1 cellular context compared by ENCODE assay signal in genomic region chr19:13951043-13951442, GRCh38.
TF ChIP-seq lines count a peak whose summit lies in the region.

No MANE protein-coding gene starts in this region.

TF ChIP-seq in K562, 482 proteins besides CTCF, POLR2A, EP300 and RAD21:
- TF ChIP-seq GTF2B (IDR thresholded peaks at IDR 0.05; ENCODE audit: extremely low read depth, insufficient read length) (no peak), RBM25 (IDR thresholded peaks at IDR 0.05; ENCODE audit: low read depth, low read length, severe bottlenecking) (peak; percentile 36), RBM22 (IDR thresholded peaks at IDR 0.05; ENCODE audit: low read depth, low read length, poor library complexity, severe bottlenecking) (no peak), MTA1 (IDR thresholded peaks at IDR 0.05; ENCODE audit: borderline replicate concordance) (no peak), NR2C2 (CRISPR knock-in tag; IDR thresholded peaks at IDR 0.05) (no peak), NR2C2 (tag; IDR thresholded peaks at IDR 0.05) (no peak), ZFX (CRISPR knock-in tag; IDR thresholded peaks at IDR 0.05) (no peak), MBD2 (IDR thresholded peaks at IDR 0.05; ENCODE audit: borderline replicate concordance, low read depth) (no peak), ZNF263 (CRISPR knock-in tag; IDR thresholded peaks at IDR 0.05; ENCODE audit: borderline replicate concordance) (no peak), HDAC1 (IDR thresholded peaks at IDR 0.05) (no peak), ETV5 (CRISPR knock-in tag; IDR thresholded peaks at IDR 0.05; ENCODE audit: low read depth) (no peak), HNRNPUL1 (IDR thresholded peaks at IDR 0.05; ENCODE audit: low read length) (no peak), ZFP1 (CRISPR knock-in tag; IDR thresholded peaks at IDR 0.05) (no peak), TAF7 (tag; IDR thresholded peaks at IDR 0.05) (no peak), ZNF121 (CRISPR knock-in tag; conservative IDR thresholded peaks at IDR 0.05) (peak; percentile 79), ZBTB8A (IDR thresholded peaks at IDR 0.05; ENCODE audit: partially characterized antibody) (no peak), TCFL5 (CRISPR knock-in tag; conservative IDR thresholded peaks at IDR 0.05) (no peak)
TF ChIP-seq in K562: peak in this region for 2.
